Comparison of ENCODE assay signal across 7 cellular contexts in the genomic region with DNA sequence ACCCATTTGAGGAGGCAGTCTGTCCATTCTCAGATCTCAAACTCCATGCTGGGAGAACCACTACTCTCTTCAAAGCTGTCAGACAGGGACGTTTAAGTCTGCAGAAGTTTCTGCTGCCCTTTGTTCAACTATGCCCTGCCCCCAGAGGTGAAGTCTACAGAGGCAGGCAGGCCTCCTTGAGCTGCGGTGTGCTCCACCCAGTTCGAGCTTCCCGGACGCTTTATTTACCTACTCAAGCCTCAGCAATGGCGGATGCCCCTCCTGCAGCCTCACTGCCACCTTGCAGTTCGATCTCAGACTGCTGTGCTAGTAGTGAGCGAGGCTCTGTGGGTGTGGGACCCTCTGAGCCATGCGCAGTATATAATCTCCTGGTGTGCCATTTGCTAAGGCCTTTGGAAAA. TPM values are rescaled to one million over a fixed set of nuclear protein-coding genes. Genes with fewer than 3 reads are reported as not detected.
DNase-seq lines count a peak whose midpoint lies in the region; ATAC-seq and TF ChIP-seq lines count a peak whose summit lies in the region.
"Not testable (repeated sequence)": the region's sequence is repeated elsewhere in the genome, so short reads cannot be mapped to it uniquely, and the experiment has no call there.

No MANE protein-coding gene starts in this region.

- H3K4me1 ChIP-seq in endodermal cell (ENCODE audit: control insufficient read depth, insufficient read depth, low read length): not testable (repeated sequence)

- not testable (repeated sequence) for TF ChIP-seq CTCF in CD4-positive, alpha-beta T cell (IDR thresholded peaks at IDR 0.05); endodermal cell (conservative IDR thresholded peaks at IDR 0.05)

- not testable (repeated sequence) for H3K9me3 Mint-ChIP-seq in CD4-positive, alpha-beta T cell; activated CD4-positive, alpha-beta T cell treated with anti-CD3 and anti-CD28 coated beads, Interleukin-2, amount 10 ng/mL, durations not matched to agents 24 days and 14 days; activated T-helper 17 cell treated with anti-CD3 and anti-CD28 coated beads, Interleukin-2, amount 50 U/mL, for 72 hours; activated naive CD4-positive, alpha-beta T cell treated with anti-CD3 and anti-CD28 coated beads, Interleukin-2, amount 10 ng/mL, durations not matched to agents 7 days and 5 days
- peaks cover 12% of the 10 kb centered on the region for H3K9me3 Mint-ChIP-seq in T-helper 1 cell treated with Interleukin-12 subunit alpha and Interleukin-12 subunit beta and Interleukin-4 antibody, amounts not matched to agents 30 μg/mL and 1 μg/mL, for 36 hours
- H3K9me3 Mint-ChIP-seq in endodermal cell: peaks cover 16% of the 10 kb centered on the region

- peak in 2 of 10 experiments; percentile 46 to 51 for DNase-seq in CD4-positive, alpha-beta T cell
- peak; percentile 28 for DNase-seq in Jurkat, Clone E6-1 (ENCODE audit: low read depth, low spot score)
- peak; percentile 76 for DNase-seq in activated CD4-positive, alpha-beta T cell treated with anti-CD3 and anti-CD28 coated beads, Interleukin-2, amount 10 ng/mL, durations not matched to agents 24 days and 14 days
- peak; percentile 49 for DNase-seq in activated naive CD4-positive, alpha-beta T cell treated with anti-CD3 and anti-CD28 coated beads, Interleukin-2, amount 10 ng/mL, durations not matched to agents 7 days and 5 days
- not testable (repeated sequence) for DNase-seq in endodermal cell

- POLR2A ChIA-PET in CD4-positive, alpha-beta T cell (lab: Charles Lee): interaction anchor here (1.0 to 1.5 kb wide), 2 partner anchors 8 to 49 kb away, joined by 3 to 5 read pairs; no protein-coding TSS in a partner anchor

- H3K4me3 Mint-ChIP-seq in CD4-positive, alpha-beta T cell; activated naive CD4-positive, alpha-beta T cell treated with anti-CD3 and anti-CD28 coated beads, Interleukin-2, amount 10 ng/mL, durations not matched to agents 7 days and 5 days; endodermal cell: not testable (repeated sequence)
- H3K4me3 Mint-ChIP-seq in T-helper 1 cell treated with Interleukin-12 subunit alpha and Interleukin-12 subunit beta and Interleukin-4 antibody, amounts not matched to agents 30 μg/mL and 1 μg/mL, for 36 hours: peak overlapping the region; percentile 36
- H3K4me3 Mint-ChIP-seq in activated CD4-positive, alpha-beta T cell treated with anti-CD3 and anti-CD28 coated beads, Interleukin-2, amount 10 ng/mL, durations not matched to agents 24 days and 14 days: peak overlapping the region; percentile 20
- peak overlapping the region; percentile 35 for H3K4me3 Mint-ChIP-seq in activated T-helper 17 cell treated with anti-CD3 and anti-CD28 coated beads, Interleukin-2, amount 50 U/mL, for 72 hours

- H3K4me3 ChIP-seq in Jurkat, Clone E6-1 (ENCODE audit: low read length): not testable (repeated sequence)
- H3K4me3 ChIP-seq in endodermal cell (ENCODE audit: low read length): peak overlapping the region; percentile 38

- not testable (repeated sequence) for H3K36me3 Mint-ChIP-seq in CD4-positive, alpha-beta T cell (ENCODE audit: low read depth); activated CD4-positive, alpha-beta T cell treated with anti-CD3 and anti-CD28 coated beads, Interleukin-2, amount 10 ng/mL, durations not matched to agents 24 days and 14 days (ENCODE audit: low read depth); activated T-helper 17 cell treated with anti-CD3 and anti-CD28 coated beads, Interleukin-2, amount 50 U/mL, for 72 hours (ENCODE audit: low read depth); activated naive CD4-positive, alpha-beta T cell treated with anti-CD3 and anti-CD28 coated beads, Interleukin-2, amount 10 ng/mL, durations not matched to agents 7 days and 5 days; endodermal cell (ENCODE audit: low read depth)
- peaks cover 17% of the 10 kb centered on the region for H3K36me3 Mint-ChIP-seq in T-helper 1 cell treated with Interleukin-12 subunit alpha and Interleukin-12 subunit beta and Interleukin-4 antibody, amounts not matched to agents 30 μg/mL and 1 μg/mL, for 36 hours (ENCODE audit: low read depth)

- CTCF ChIA-PET in CD4-positive, alpha-beta T cell (lab: Charles Lee): not testable (repeated sequence)
- CTCF ChIA-PET in activated naive CD4-positive, alpha-beta T cell treated with anti-CD3 and anti-CD28 coated beads, Interleukin-2, amount 10 ng/mL, durations not matched to agents 7 days and 5 days (lab: Charles Lee): interaction anchor here (1.3 to 1.8 kb wide), 2 partner anchors 11 kb away, joined by 5 to 6 read pairs; no protein-coding TSS in a partner anchor

- H3K27me3 ChIP-seq in CD4-positive, alpha-beta T cell (ENCODE audit: control insufficient read depth, insufficient read depth, low read length); endodermal cell (ENCODE audit: control insufficient read depth, insufficient read depth, low read length, poor library complexity, severe bottlenecking): not testable (repeated sequence)

- not testable (repeated sequence) for H3K36me3 ChIP-seq in endodermal cell (ENCODE audit: control insufficient read depth, insufficient read depth, low read length)

- intact Hi-C loops in CD4-positive, alpha-beta T cell (cut with DNase I, micrococcal nuclease); activated CD4-positive, alpha-beta T cell treated with anti-CD3 and anti-CD28 coated beads, Interleukin-2, amount 10 ng/mL, durations not matched to agents 24 days and 14 days (cut with micrococcal nuclease): not testable (repeated sequence)

- not testable (repeated sequence) for H3K9ac ChIP-seq in endodermal cell (ENCODE audit: extremely low read depth, low read length, poor library complexity, severe bottlenecking)

- not testable (repeated sequence) for H3K27me3 Mint-ChIP-seq in CD4-positive, alpha-beta T cell; T-helper 1 cell treated with Interleukin-12 subunit alpha and Interleukin-12 subunit beta and Interleukin-4 antibody, amounts not matched to agents 30 μg/mL and 1 μg/mL, for 36 hours (ENCODE audit: low read depth); activated CD4-positive, alpha-beta T cell treated with anti-CD3 and anti-CD28 coated beads, Interleukin-2, amount 10 ng/mL, durations not matched to agents 24 days and 14 days; activated T-helper 17 cell treated with anti-CD3 and anti-CD28 coated beads, Interleukin-2, amount 50 U/mL, for 72 hours
- peaks cover 21% of the 10 kb centered on the region for H3K27me3 Mint-ChIP-seq in activated naive CD4-positive, alpha-beta T cell treated with anti-CD3 and anti-CD28 coated beads, Interleukin-2, amount 10 ng/mL, durations not matched to agents 7 days and 5 days
- peaks cover 15% of the 10 kb centered on the region for H3K27me3 Mint-ChIP-seq in endodermal cell (ENCODE audit: insufficient read depth)

- ATAC-seq in CD4-positive, alpha-beta T cell (ENCODE audit: poor library complexity); activated T-helper 17 cell treated with anti-CD3 and anti-CD28 coated beads, Interleukin-2, amount 50 U/mL, for 72 hours (replicated peaks): not testable (repeated sequence)

- H3K4me1 Mint-ChIP-seq in CD4-positive, alpha-beta T cell (ENCODE audit: low read depth); endodermal cell: not testable (repeated sequence)
- peaks cover 44% of the 10 kb centered on the region for H3K4me1 Mint-ChIP-seq in T-helper 1 cell treated with Interleukin-12 subunit alpha and Interleukin-12 subunit beta and Interleukin-4 antibody, amounts not matched to agents 30 μg/mL and 1 μg/mL, for 36 hours (ENCODE audit: low read depth)
- peaks cover 24% of the 10 kb centered on the region for H3K4me1 Mint-ChIP-seq in activated CD4-positive, alpha-beta T cell treated with anti-CD3 and anti-CD28 coated beads, Interleukin-2, amount 10 ng/mL, durations not matched to agents 24 days and 14 days
- H3K4me1 Mint-ChIP-seq in activated T-helper 17 cell treated with anti-CD3 and anti-CD28 coated beads, Interleukin-2, amount 50 U/mL, for 72 hours: peaks cover 13% of the 10 kb centered on the region
- H3K4me1 Mint-ChIP-seq in activated naive CD4-positive, alpha-beta T cell treated with anti-CD3 and anti-CD28 coated beads, Interleukin-2, amount 10 ng/mL, durations not matched to agents 7 days and 5 days: peaks cover 28% of the 10 kb centered on the region

- H3K9me3 ChIP-seq in CD4-positive, alpha-beta T cell (ENCODE audit: control insufficient read depth, low read length): not testable (repeated sequence)
- H3K9me3 ChIP-seq in endodermal cell (ENCODE audit: control insufficient read depth, low read length): peaks cover 18% of the 10 kb centered on the region

- WGBS in endodermal cell (ENCODE audit: insufficient coverage in 1 of 2, insufficient read length in 1 of 2), 2 experiments: 87 to 91% methylated on average over 5 to 9 of the region's 9 CpGs

- not testable (repeated sequence) for H3K27ac ChIP-seq in CD4-positive, alpha-beta T cell (ENCODE audit: low read depth, low read length); endodermal cell (ENCODE audit: low read depth, low read length)

- peak overlapping the region; percentile 58 for H3K27ac Mint-ChIP-seq in CD4-positive, alpha-beta T cell
- H3K27ac Mint-ChIP-seq in T-helper 1 cell treated with Interleukin-12 subunit alpha and Interleukin-12 subunit beta and Interleukin-4 antibody, amounts not matched to agents 30 μg/mL and 1 μg/mL, for 36 hours; endodermal cell: not testable (repeated sequence)
- peak overlapping the region; percentile 52 for H3K27ac Mint-ChIP-seq in activated CD4-positive, alpha-beta T cell treated with anti-CD3 and anti-CD28 coated beads, Interleukin-2, amount 10 ng/mL, durations not matched to agents 24 days and 14 days
- peak overlapping the region; percentile 41 for H3K27ac Mint-ChIP-seq in activated T-helper 17 cell treated with anti-CD3 and anti-CD28 coated beads, Interleukin-2, amount 50 U/mL, for 72 hours
- peak overlapping the region; percentile 76 for H3K27ac Mint-ChIP-seq in activated naive CD4-positive, alpha-beta T cell treated with anti-CD3 and anti-CD28 coated beads, Interleukin-2, amount 10 ng/mL, durations not matched to agents 7 days and 5 days

RNA-seq across cellular contexts. Expression of gene VOPP1, which starts 10.3 kb away (rescaled TPM):
- 10 to 100 TPM; 49.6 to 53.1 TPM for total RNA-seq in CD4-positive, alpha-beta T cell
- polyA plus RNA-seq in Jurkat, Clone E6-1 (2012; ENCODE audit: insufficient read depth, insufficient read length): 44.1 TPM
- 87.4 and 90.6 TPM in 2 replicates for total RNA-seq in activated CD4-positive, alpha-beta T cell treated with anti-CD3 and anti-CD28 coated beads, Interleukin-2, amount 10 ng/mL, durations not matched to agents 24 days and 14 days
- 10 to 100 TPM; 58.0 to 70.9 TPM for total RNA-seq in activated T-helper 17 cell treated with anti-CD3 and anti-CD28 coated beads, Interleukin-2, amount 50 U/mL, for 72 hours
- total RNA-seq in endodermal cell: 10 to 100 TPM; 48.8 to 53.6 TPM
- polyA plus RNA-seq in endodermal cell (2013, experiment 1 of 2): 58.9 TPM
- 58.6 TPM for polyA plus RNA-seq in endodermal cell (2013, experiment 2 of 2)
